Comparison of ENCODE assay signal across 8 cellular contexts in genomic region chr14:23121401-23121800, GRCh38. TPM values are rescaled to one million over a fixed set of nuclear protein-coding genes. Genes with fewer than 3 reads are reported as not detected.
A peak's percentile ranks its signal among the peaks of the same experiment; 100 is the strongest.
DNase-seq lines count a peak whose midpoint lies in the region; ATAC-seq and TF ChIP-seq lines count a peak whose summit lies in the region.

No MANE protein-coding gene starts in this region.

- peak overlapping the region; percentile 87 for H3K4me2 ChIP-seq in OCI-LY3 (ENCODE audit: low read length)

- peaks cover 23% of the 10 kb centered on the region for H3K4me1 ChIP-seq in OCI-LY3 (ENCODE audit: low read length)

- H3K27me3 Mint-ChIP-seq in progenitor cell of endocrine pancreas = peaks cover 8% of the 10 kb centered on the region

- no peaks in the 10 kb centered on the region for H3K9me3 ChIP-seq in OCI-LY3 (ENCODE audit: insufficient read depth, low read length)

- H3K9me3 Mint-ChIP-seq in progenitor cell of endocrine pancreas (ENCODE audit: low read depth) = no peaks in the 10 kb centered on the region

- ATAC-seq in GM18867 (IDR thresholded peaks at IDR 0.05; ENCODE audit: unreplicated experiment) (no peak), left colon (no peak)

- H3K9ac ChIP-seq in OCI-LY3 (ENCODE audit: low read length) = peak overlapping the region; percentile 50

- no peaks in the 10 kb centered on the region for H3K36me3 ChIP-seq in OCI-LY3 (replicated peaks; ENCODE audit: low read depth, low read length)

- peaks cover 8% of the 10 kb centered on the region for H3K4me1 Mint-ChIP-seq in progenitor cell of endocrine pancreas (ENCODE audit: low read depth)

- no peak overlapping the region for H3K4me3 Mint-ChIP-seq in progenitor cell of endocrine pancreas (ENCODE audit: low read depth)

- peak overlapping the region; percentile 68 for H3K27ac Mint-ChIP-seq in progenitor cell of endocrine pancreas

- TF ChIP-seq CTCF in OCI-LY3 (IDR thresholded peaks at IDR 0.05; ENCODE audit: low read depth, low read length) (no peak), fibroblast of mammary gland (conservative IDR thresholded peaks at IDR 0.05; ENCODE audit: control insufficient read depth, insufficient read depth, low read depth, low read length) (no peak), progenitor cell of endocrine pancreas (IDR thresholded peaks at IDR 0.05; ENCODE audit: unreplicated experiment) (no peak)

- H2AFZ ChIP-seq in OCI-LY3 (ENCODE audit: low read depth, low read length) = peak overlapping the region; percentile 85

- peaks cover 8% of the 10 kb centered on the region; the same call in 1 of the 2 replicates for H3K27me3 ChIP-seq in OCI-LY3 (ENCODE audit: low read depth, low read length)

- peak overlapping the region; percentile 65 for H3K4me3 ChIP-seq in OCI-LY3 (ENCODE audit: low read length)
- H3K4me3 ChIP-seq in fibroblast of mammary gland (ENCODE audit: control insufficient read depth, low read depth, low read length) = no peak overlapping the region

- H3K36me3 Mint-ChIP-seq in progenitor cell of endocrine pancreas (ENCODE audit: insufficient read depth) = no peaks in the 10 kb centered on the region

- DNase-seq in GM19238 (ENCODE audit: insufficient read length, low spot score) = peak; percentile 44
- DNase-seq in fibroblast of mammary gland (ENCODE audit: low read depth) = peak; percentile 62
- no peak for DNase-seq in progenitor cell of endocrine pancreas (ENCODE audit: low spot score, unreplicated experiment)
- no peak for DNase-seq in midbrain (lab: John Stamatoyannopoulos, UW)
- no peak for DNase-seq in globus pallidus (ENCODE audit: low spot score)
- no peak for DNase-seq in left colon

- no peaks in the 10 kb centered on the region for H3K79me2 ChIP-seq in OCI-LY3 (ENCODE audit: low read length)

- no peak overlapping the region for H3K27ac ChIP-seq in OCI-LY3 (ENCODE audit: low read length)

- H4K20me1 ChIP-seq in OCI-LY3 (ENCODE audit: insufficient read depth, low read length) = no peaks in the 10 kb centered on the region

- intact Hi-C loops in left colon (cut with DNase I, micrococcal nuclease) = loop anchor here (2.0 to 5.0 kb wide), 2 partner anchors 65 to 66 kb away; no protein-coding TSS in a partner anchor

RNA-seq across cellular contexts. Expression of gene CEBPE, which starts 2.3 kb away (rescaled TPM):
- total RNA-seq in progenitor cell of endocrine pancreas = not detected in 2 replicates
- not detected for total RNA-seq in left colon

RNA-seq across cellular contexts. Expression of gene CIROP, which starts 16.6 kb away (rescaled TPM):
- total RNA-seq in progenitor cell of endocrine pancreas (not detected in 2 replicates), left colon (not detected)

RNA-seq across cellular contexts. Expression of gene C14orf119, which starts 26.1 kb away (rescaled TPM):
- 42.2 and 45.8 TPM in 2 replicates for total RNA-seq in progenitor cell of endocrine pancreas
- 10 to 100 TPM; 47.0 to 53.8 TPM for total RNA-seq in left colon

RNA-seq across cellular contexts. Expression of gene ACIN1, which starts 26.5 kb away (rescaled TPM):
- 439 and 458 TPM in 2 replicates for total RNA-seq in progenitor cell of endocrine pancreas
- 100 to 1,000 TPM; 110 to 119 TPM for total RNA-seq in left colon

Comparison
In these comparisons a context has a peak if more than half of its experiments do, and no peak if none do; other contexts are left out.
1. DNase-seq: peak in GM19238 (single experiment) and fibroblast of mammary gland (single experiment); none in progenitor cell of endocrine pancreas (single experiment), midbrain (single experiment), globus pallidus (single experiment) and left colon (0 of 2).